14 cellular contexts compared by ENCODE assay signal in the genomic region with DNA sequence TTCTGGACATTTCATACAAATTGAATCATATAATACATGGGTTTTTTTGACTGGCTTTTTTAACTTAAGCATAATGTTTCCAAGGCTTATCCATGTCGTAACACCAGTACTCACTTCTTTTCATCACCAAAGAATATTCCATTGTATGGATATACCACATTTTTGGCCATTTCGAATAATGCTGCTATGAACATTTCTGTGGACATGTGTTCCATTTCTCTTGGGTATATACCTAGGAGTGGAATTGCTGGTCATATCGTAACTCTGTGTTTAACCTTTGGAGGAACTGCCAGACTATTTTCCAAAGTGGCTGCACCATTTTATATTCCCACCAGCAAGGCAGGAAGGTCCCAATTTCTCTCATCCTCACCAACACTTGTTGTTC. TPM values are rescaled to one million over a fixed set of nuclear protein-coding genes. Genes with fewer than 3 reads are reported as not detected.
DNase-seq lines count a peak whose midpoint lies in the region; ATAC-seq and TF ChIP-seq lines count a peak whose summit lies in the region.
"Had no signal": no experiment of that assay in that cellular context is flagged by ENCODE, and none has a peak within 500 bp of the region (broad histone marks: within the 10 kb centered on the region; RNA-seq: fewer than 3 reads in every experiment).

No MANE protein-coding gene starts in this region.

- H3K4me3 Mint-ChIP-seq in chondrocyte (ENCODE audit: unreplicated experiment), result no peak overlapping the region
- no peak overlapping the region for H3K4me3 Mint-ChIP-seq in naive thymus-derived CD8-positive, alpha-beta T cell
- H3K4me3 Mint-ChIP-seq: activated naive CD4-positive, alpha-beta T cell treated with anti-CD3 and anti-CD28 coated beads, Interleukin-2, amount 10 ng/mL, durations not matched to agents 7 days and 5 days; activated T-cell treated with anti-CD3 and anti-CD28 coated beads, Interleukin-2, amount 50 U/mL, for 72 hours had no signal

- no peaks in the 10 kb centered on the region for H3K36me3 ChIP-seq in PC-3 (ENCODE audit: low read depth, low read length)
- H3K36me3 ChIP-seq in lower lobe of right lung, result no peaks in the 10 kb centered on the region
- H3K36me3 ChIP-seq in upper lobe of left lung, result no peaks in the 10 kb centered on the region
- H3K36me3 ChIP-seq: suprapubic skin had no signal

- peaks cover 49% of the 10 kb centered on the region for H3K4me1 Mint-ChIP-seq in chondrocyte (ENCODE audit: low read depth)
- H3K4me1 Mint-ChIP-seq in naive thymus-derived CD8-positive, alpha-beta T cell, result peaks cover 0 to 18% (median 4%) of the 10 kb centered on the region in 4 donors

- H3K4me1 ChIP-seq in PC-3 (ENCODE audit: insufficient read depth, low read length), result peaks cover 45% of the 10 kb centered on the region
- peaks cover 54% of the 10 kb centered on the region for H3K4me1 ChIP-seq in lower lobe of right lung
- H3K4me1 ChIP-seq in upper lobe of left lung, result peaks cover 43 to 57% (median 50%) of the 10 kb centered on the region in 4 donors

- 89 to 91% methylated on average over 3 of the region's 3 CpGs for WGBS in upper lobe of left lung, 2 donors

- H3K9me3 ChIP-seq in PC-3 (ENCODE audit: low read length) (no peaks in the 10 kb centered on the region), lower lobe of right lung (no peaks in the 10 kb centered on the region), upper lobe of left lung (no peaks in the 10 kb centered on the region)
- H3K9me3 ChIP-seq: suprapubic skin had no signal

- ATAC-seq in PC-3 (no peak), lower lobe of right lung (no peak), upper lobe of left lung (ENCODE audit: low FRiP score in 2 of 2) (no peak)
- no peak for ATAC-seq in naive thymus-derived CD8-positive, alpha-beta T cell
- ATAC-seq: activated T-cell treated with anti-CD3 and anti-CD28 coated beads, Interleukin-2, amount 50 U/mL, for 72 hours had no signal

- H3K27ac Mint-ChIP-seq in chondrocyte (ENCODE audit: unreplicated experiment), result peak overlapping the region; percentile 96
- no peak overlapping the region for H3K27ac Mint-ChIP-seq in naive thymus-derived CD8-positive, alpha-beta T cell
- H3K27ac Mint-ChIP-seq: activated naive CD4-positive, alpha-beta T cell treated with anti-CD3 and anti-CD28 coated beads, Interleukin-2, amount 10 ng/mL, durations not matched to agents 7 days and 5 days; activated T-cell treated with anti-CD3 and anti-CD28 coated beads, Interleukin-2, amount 50 U/mL, for 72 hours had no signal

- H3K27me3 ChIP-seq in PC-3 (ENCODE audit: low read length), result no peaks in the 10 kb centered on the region
- no peaks in the 10 kb centered on the region for H3K27me3 ChIP-seq in lower lobe of right lung (ENCODE audit: low read depth)
- no peaks in the 10 kb centered on the region for H3K27me3 ChIP-seq in upper lobe of left lung
- H3K27me3 ChIP-seq: suprapubic skin had no signal

- H3K36me3 Mint-ChIP-seq in chondrocyte (ENCODE audit: low read depth), result no peaks in the 10 kb centered on the region
- no peaks in the 10 kb centered on the region for H3K36me3 Mint-ChIP-seq in naive thymus-derived CD8-positive, alpha-beta T cell
- H3K36me3 Mint-ChIP-seq: activated naive CD4-positive, alpha-beta T cell treated with anti-CD3 and anti-CD28 coated beads, Interleukin-2, amount 10 ng/mL, durations not matched to agents 7 days and 5 days had no signal

- no TSS peak for BruUV-seq in PC-3 (replicated peaks; lab: Mats Ljungman, UMichigan)

- CTCF ChIA-PET in PC-3 (lab: Charles Lee), result interaction anchor here (0.6 kb wide), 1 partner anchor 11 kb away, joined by 3 read pairs; no protein-coding TSS in a partner anchor

- H2AFZ ChIP-seq in PC-3 (ENCODE audit: low read length), result no peak overlapping the region

- intact Hi-C loops in PC-3 (cut with micrococcal nuclease), result loop anchor here (1.0 kb wide), 2 partner anchors 46 to 84 kb away; partner anchors contain the start of gene WSB1
- intact Hi-C loops in lower lobe of right lung (cut with DNase I), result loop anchor here (10.0 kb wide), 1 partner anchor 87 kb away; no protein-coding TSS in a partner anchor
- intact Hi-C loops in head of caudate nucleus (cut with DNase I), result loop anchor here (10.0 kb wide), 1 partner anchor 47 kb away; the partner anchor contains the start of gene WSB1

- no peak for TF ChIP-seq CTCF in PC-3 (conservative IDR thresholded peaks at IDR 0.05; ENCODE audit: low read depth, low read length)
- TF ChIP-seq CTCF in chondrocyte (IDR thresholded peaks at IDR 0.05), result no peak
- TF ChIP-seq CTCF in lower lobe of right lung (IDR thresholded peaks at IDR 0.05), result no peak
- no peak for TF ChIP-seq CTCF in upper lobe of left lung (IDR thresholded peaks at IDR 0.05)

- TF ChIP-seq EP300 in upper lobe of left lung (IDR thresholded peaks at IDR 0.05), result no peak

- H3K9me3 Mint-ChIP-seq in chondrocyte (ENCODE audit: low read depth), result no peaks in the 10 kb centered on the region
- H3K9me3 Mint-ChIP-seq in naive thymus-derived CD8-positive, alpha-beta T cell, result no peaks in the 10 kb centered on the region
- H3K9me3 Mint-ChIP-seq: activated naive CD4-positive, alpha-beta T cell treated with anti-CD3 and anti-CD28 coated beads, Interleukin-2, amount 10 ng/mL, durations not matched to agents 7 days and 5 days; activated T-cell treated with anti-CD3 and anti-CD28 coated beads, Interleukin-2, amount 50 U/mL, for 72 hours had no signal

- no peaks in the 10 kb centered on the region for H3K79me2 ChIP-seq in PC-3 (ENCODE audit: low read length)

- no peak for TF ChIP-seq POLR2A in upper lobe of left lung (IDR thresholded peaks at IDR 0.05)

- H3K9me2 ChIP-seq in PC-3 (replicated peaks; ENCODE audit: low read length), result no peaks in the 10 kb centered on the region

- peak overlapping the region; percentile 36; the same call in 1 of the 2 replicates for H3K4me2 ChIP-seq in PC-3 (ENCODE audit: low read length)

- DNase-seq in PC-3, result no peak
- DNase-seq in chondrocyte (ENCODE audit: low spot score), result no peak
- DNase-seq in lower lobe of right lung, result no peak
- no peak for DNase-seq in upper lobe of left lung
- no peak for DNase-seq in head of caudate nucleus
- DNase-seq in activated CD4-positive, alpha-beta T cell treated with anti-CD3 and anti-CD28 coated beads, Interleukin-2, amount 50 U/mL, for 48 hours, result no peak
- DNase-seq in naive thymus-derived CD8-positive, alpha-beta T cell, result no peak
- DNase-seq: activated naive CD4-positive, alpha-beta T cell treated with anti-CD3 and anti-CD28 coated beads, Interleukin-2, amount 10 ng/mL, durations not matched to agents 7 days and 5 days; activated T-cell treated with anti-CD3 and anti-CD28 coated beads, Interleukin-2, amount 50 U/mL, for 72 hours; effector memory CD4-positive, alpha-beta T cell; NCI-H526 treated with DMSO at 0.1 percent for 48 hours; retina; stimulated activated CD4-positive, alpha-beta T cell treated with anti-CD3 and anti-CD28 coated beads, Interleukin-15, amount 100 ng/mL, for 24 hours had no signal

- peak overlapping the region; percentile 78 for H3K27ac ChIP-seq in PC-3 (ENCODE audit: low read length)
- peak overlapping the region; percentile 70 for H3K27ac ChIP-seq in lower lobe of right lung
- H3K27ac ChIP-seq in upper lobe of left lung, result peak overlapping the region; percentile 84 to 92 (median 84)

- no peak overlapping the region for H3K4me3 ChIP-seq in PC-3 (ENCODE audit: low read length)
- H3K4me3 ChIP-seq in lower lobe of right lung, result no peak overlapping the region
- no peak overlapping the region for H3K4me3 ChIP-seq in upper lobe of left lung
- H3K4me3 ChIP-seq: suprapubic skin had no signal

- H3K27me3 Mint-ChIP-seq in chondrocyte (ENCODE audit: low read depth), result peaks cover 1% of the 10 kb centered on the region
- H3K27me3 Mint-ChIP-seq in naive thymus-derived CD8-positive, alpha-beta T cell, result peaks cover 0 to 28% (median 14%) of the 10 kb centered on the region in 5 donors

- POLR2A ChIA-PET in PC-3 (lab: Charles Lee; ENCODE audit: unreplicated experiment), result interaction anchor here (0.7 kb wide), 1 partner anchor 56 kb away, joined by 3 read pairs; no protein-coding TSS in a partner anchor
- POLR2A ChIA-PET in naive thymus-derived CD8-positive, alpha-beta T cell (lab: Charles Lee), result no interaction called here

- no peaks in the 10 kb centered on the region for H3F3A ChIP-seq in PC-3 (ENCODE audit: low read length, unreplicated experiment)

- no peaks in the 10 kb centered on the region for H4K20me1 ChIP-seq in PC-3 (ENCODE audit: low read length)

- no peak overlapping the region for H3K9ac ChIP-seq in PC-3 (ENCODE audit: low read length)

RNA-seq across cellular contexts. Expression of gene WSB1, which starts 46.0 kb away (rescaled TPM):
- total RNA-seq in PC-3 (2014; rRNA removed), result 32.0 and 35.1 TPM in 2 replicates
- total RNA-seq in chondrocyte, result 110 to 218 TPM (median 205 TPM) in 3 replicates
- total RNA-seq in lower lobe of right lung, result 282 TPM
- 100 to 1,000 TPM; 261 to 514 (median 328) TPM for total RNA-seq in upper lobe of left lung
- total RNA-seq in naive thymus-derived CD8-positive, alpha-beta T cell, result 100 to 1,000 TPM; 154 to 159 TPM
- polyA plus RNA-seq in naive thymus-derived CD8-positive, alpha-beta T cell, result 100 to 1,000 TPM; 128 to 186 (median 132) TPM
